ENCODE assay signal across 8 cellular contexts in genomic region chr3:197023241-197023997, GRCh38. TPM values are rescaled to one million over a fixed set of nuclear protein-coding genes. Genes with fewer than 3 reads are reported as not detected.
DNase-seq lines count a peak whose midpoint lies in the region; ATAC-seq and TF ChIP-seq lines count a peak whose summit lies in the region.

No MANE protein-coding gene starts in this region.

- no peaks in the 10 kb centered on the region for H3K36me3 ChIP-seq in kidney epithelial cell (ENCODE audit: control insufficient read depth, insufficient read depth, low read length)

- no peaks in the 10 kb centered on the region for H3K4me1 ChIP-seq in foreskin keratinocyte

- ATAC-seq in HG02943 (IDR thresholded peaks at IDR 0.05; ENCODE audit: low read depth, unreplicated experiment) (peak; percentile 46), foreskin keratinocyte (no peak)

- DNase-seq in SIG-M5 treated with dmso at 0.1 percent for 504 hours (lab: John Stamatoyannopoulos, UW; ENCODE audit: unreplicated experiment) (peak; percentile 28), SIG-M5 (lab: John Stamatoyannopoulos, UW) (no peak), NCI-H524 (lab: John Stamatoyannopoulos, UW) (peak; percentile 75 to 88), kidney epithelial cell (ENCODE audit: low read depth) (peak; percentile 39), cerebellum (ENCODE audit: low spot score) (no peak), foreskin keratinocyte (no peak), 8988T (no peak)

- TF ChIP-seq CTCF in kidney epithelial cell (IDR thresholded peaks at IDR 0.05; ENCODE audit: insufficient read depth, low read length, poor library complexity, severe bottlenecking) (no peak), foreskin keratinocyte (conservative IDR thresholded peaks at IDR 0.05) (no peak)

- no peak overlapping the region for H3K4me3 ChIP-seq in kidney epithelial cell (ENCODE audit: low read depth, low read length)

- H3K27me3 ChIP-seq in kidney epithelial cell (ENCODE audit: control insufficient read depth, insufficient read depth, low read length) (peaks cover 18% of the 10 kb centered on the region), foreskin keratinocyte (peaks cover 4% of the 10 kb centered on the region)

- no peak overlapping the region for H3K27ac ChIP-seq in foreskin keratinocyte

RNA-seq across cellular contexts. Expression of gene MELTF, which starts 6.2 kb away (rescaled TPM):
- total RNA-seq in kidney epithelial cell (28.6 and 33.8 TPM in 2 replicates), cerebellum (1.3 TPM), foreskin keratinocyte (11.3 and 12.9 TPM in 2 replicates)
- 10.1 and 10.5 TPM in 2 replicates for polyA plus RNA-seq in foreskin keratinocyte

RNA-seq across cellular contexts. Expression of gene PIGZ, which starts 54.8 kb away (rescaled TPM):
- total RNA-seq in kidney epithelial cell (0.88 and 1.1 TPM in 2 replicates), cerebellum (3.1 TPM), foreskin keratinocyte (1.0 and 1.6 TPM in 2 replicates)
- polyA plus RNA-seq in foreskin keratinocyte, result 1.0 and 1.9 TPM in 2 replicates

Comparison
In these comparisons a context has a peak if more than half of its experiments do, and no peak if none do; other contexts are left out.
1. DNase-seq: peak in SIG-M5 treated with dmso at 0.1 percent for 504 hours (single experiment), NCI-H524 (2 of 2) and kidney epithelial cell (single experiment); none in SIG-M5 (single experiment), cerebellum (single experiment), foreskin keratinocyte (0 of 2) and 8988T (single experiment).